Comparison of ENCODE assay signal across 16 cellular contexts in the genomic region with DNA sequence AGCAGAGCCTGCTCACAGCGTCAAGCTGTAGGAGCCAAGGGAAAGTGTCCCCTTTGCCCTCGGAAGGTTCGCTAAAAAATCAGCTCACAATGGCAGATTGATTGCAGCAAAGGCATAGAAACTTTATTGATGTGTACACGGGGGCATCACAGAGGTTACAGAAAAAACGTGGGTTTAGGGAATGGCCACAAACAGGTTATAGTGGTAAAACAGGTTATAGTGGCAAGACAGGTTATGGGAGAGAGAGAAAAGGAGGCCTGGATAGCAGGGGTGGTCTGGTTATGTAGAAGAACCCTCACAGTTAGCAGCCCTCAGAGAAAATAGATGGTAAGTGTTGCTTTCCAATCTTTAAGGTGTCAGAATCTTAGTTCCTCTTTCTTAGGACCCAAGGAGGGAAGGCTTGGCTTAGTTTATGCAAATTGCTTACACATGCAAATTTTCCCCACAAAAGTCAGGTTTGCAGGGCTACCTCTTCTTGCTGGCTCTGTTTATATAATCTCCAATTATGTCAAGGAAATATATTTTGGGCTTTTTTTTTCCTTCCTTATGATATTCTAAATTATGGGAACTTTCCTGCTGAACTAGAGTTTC.
DNase-seq lines count a peak whose midpoint lies in the region; ATAC-seq, FAIRE-seq and TF ChIP-seq lines count a peak whose summit lies in the region.
"Had no signal": no experiment of that assay in that cellular context is flagged by ENCODE, and none has a peak within 500 bp of the region (broad histone marks: within the 10 kb centered on the region; RNA-seq: fewer than 3 reads in every experiment).

No MANE protein-coding gene starts in this region.

- H3K4me1 Mint-ChIP-seq in stimulated activated naive B cell treated with anti-CD40 and anti-IgM and Interleukin-4, amounts not matched to agents 10 μg/mL and 1 μg/mL and 100 μg/mL, for 72 hours = peaks cover 0 to 4% of the 10 kb centered on the region in 2 donors

- H3K27ac ChIP-seq in aorta (ENCODE audit: low read depth in 1 of 2, low read length in 2 of 2) = no peak overlapping the region
- no peak overlapping the region for H3K27ac ChIP-seq in PC-9
- H3K27ac ChIP-seq: esophagus squamous epithelium, HL-60, neutrophil, tibial artery had no signal

- H3K4me2 ChIP-seq in PC-9 = no peak overlapping the region

- H3K4me3 Mint-ChIP-seq in stimulated activated naive B cell treated with anti-CD40 and anti-IgM and Interleukin-4, amounts not matched to agents 10 μg/mL and 1 μg/mL and 100 μg/mL, for 72 hours = no peak overlapping the region

- POLR2A ChIA-PET in PC-9 (lab: Charles Lee; ENCODE audit: unreplicated experiment) = no interaction called here

- no peaks in the 10 kb centered on the region for H3K79me2 ChIP-seq in PC-9 (ENCODE audit: low read depth)

- H3K4me1 ChIP-seq in aorta (ENCODE audit: control insufficient read depth in 1 of 2, insufficient read depth in 2 of 2, low read length in 2 of 2) (no peaks in the 10 kb centered on the region), PC-9 (replicated peaks; ENCODE audit: insufficient read depth) (no peaks in the 10 kb centered on the region)
- H3K4me1 ChIP-seq: esophagus squamous epithelium, tibial artery had no signal

- no peaks in the 10 kb centered on the region for H3K36me3 Mint-ChIP-seq in stimulated activated naive B cell treated with anti-CD40 and anti-IgM and Interleukin-4, amounts not matched to agents 10 μg/mL and 1 μg/mL and 100 μg/mL, for 72 hours

- H3K9me3 ChIP-seq in aorta (ENCODE audit: control insufficient read depth, low read length) (no peaks in the 10 kb centered on the region), PC-9 (ENCODE audit: insufficient read depth, low read depth) (no peaks in the 10 kb centered on the region)
- H3K9me3 ChIP-seq: neutrophil, tibial artery had no signal

- intact Hi-C loops in aorta (cut with DNase I) = no loop called here
- intact Hi-C loops in PC-9 (cut with micrococcal nuclease; ENCODE audit: unreplicated experiment) = no loop called here

- no TSS peak for BruUV-seq in PC-9 (replicated peaks; lab: Mats Ljungman, UMichigan)

- no peaks in the 10 kb centered on the region for H3K9me2 ChIP-seq in PC-9 (ENCODE audit: insufficient read depth)

- peak; percentile 0 for DNase-seq in GM19239 (ENCODE audit: insufficient read length, low spot score)
- no peak for DNase-seq in stimulated activated naive B cell treated with anti-CD40 and anti-IgM and Interleukin-4, amounts not matched to agents 10 μg/mL and 1 μg/mL and 100 μg/mL, for 72 hours
- DNase-seq in aorta = no peak
- DNase-seq in PC-9 = no peak
- DNase-seq in DMS 273 treated with DMSO at 0.1 percent for 48 hours (lab: John Stamatoyannopoulos, UW) = no peak
- DNase-seq: activated naive CD4-positive, alpha-beta T cell treated with anti-CD3 and anti-CD28 coated beads, Interleukin-2, amount 50 U/mL, for 16 hours; cerebellar nuclear complex; esophagus squamous epithelium; NCI-H226; tibial artery had no signal

- WGBS in aorta, 2 donors = 30 to 38% methylated on average over 5 of the region's 5 CpGs

- ATAC-seq in GM21786 (IDR thresholded peaks at IDR 0.05; ENCODE audit: unreplicated experiment) = peak; percentile 89
- ATAC-seq in HG03457 (IDR thresholded peaks at IDR 0.05; ENCODE audit: unreplicated experiment) = peak; percentile 63
- peak; percentile 68 to 80 for ATAC-seq in stimulated activated naive B cell treated with anti-CD40 and anti-IgM and Interleukin-4, amounts not matched to agents 10 μg/mL and 1 μg/mL and 100 μg/mL, for 72 hours (replicated peaks)
- no peak for ATAC-seq in aorta (ENCODE audit: low FRiP score)

- TF ChIP-seq CTCF in PC-9 (conservative IDR thresholded peaks at IDR 0.05) = no peak

- no peaks in the 10 kb centered on the region for H3F3A ChIP-seq in PC-9 (ENCODE audit: insufficient read depth, low read depth)

- H2AFZ ChIP-seq in PC-9 = no peak overlapping the region

- H4K20me1 ChIP-seq in PC-9 (ENCODE audit: insufficient read depth) = no peaks in the 10 kb centered on the region

- peaks cover 6 to 10% of the 10 kb centered on the region in 2 donors for H3K27me3 Mint-ChIP-seq in stimulated activated naive B cell treated with anti-CD40 and anti-IgM and Interleukin-4, amounts not matched to agents 10 μg/mL and 1 μg/mL and 100 μg/mL, for 72 hours

- peak; percentile 45 for FAIRE-seq in GM19239 (lab: Jason Lieb, UNC)
- FAIRE-seq: H54 had no signal

- H3K27me3 ChIP-seq in aorta (ENCODE audit: control insufficient read depth in 1 of 2, insufficient read depth in 2 of 2, low read length in 1 of 2) = no peaks in the 10 kb centered on the region
- H3K27me3 ChIP-seq in PC-9 (ENCODE audit: insufficient read depth, low read depth) = no peaks in the 10 kb centered on the region
- H3K27me3 ChIP-seq: esophagus squamous epithelium, neutrophil, tibial artery had no signal

- H3K4me3 ChIP-seq in aorta (ENCODE audit: low read length in 2 of 2) (no peak overlapping the region), PC-9 (no peak overlapping the region)
- H3K4me3 ChIP-seq: esophagus squamous epithelium, lung, tibial artery had no signal

- H3K27ac Mint-ChIP-seq in stimulated activated naive B cell treated with anti-CD40 and anti-IgM and Interleukin-4, amounts not matched to agents 10 μg/mL and 1 μg/mL and 100 μg/mL, for 72 hours = no peak overlapping the region

- no peaks in the 10 kb centered on the region for H3K36me3 ChIP-seq in aorta (ENCODE audit: control insufficient read depth in 1 of 2, insufficient read depth in 2 of 2, low read length in 1 of 2)
- no peaks in the 10 kb centered on the region for H3K36me3 ChIP-seq in PC-9 (ENCODE audit: low read depth)
- H3K36me3 ChIP-seq: esophagus squamous epithelium, neutrophil, tibial artery had no signal

- no peaks in the 10 kb centered on the region for H3K9me3 Mint-ChIP-seq in stimulated activated naive B cell treated with anti-CD40 and anti-IgM and Interleukin-4, amounts not matched to agents 10 μg/mL and 1 μg/mL and 100 μg/mL, for 72 hours

- CTCF ChIA-PET in PC-9 (lab: Charles Lee) = no interaction called here
